Comparison of ENCODE assay signal across 8 cellular contexts in genomic region chr19:49157445-49158224, GRCh38. TPM values are rescaled to one million over a fixed set of nuclear protein-coding genes. Genes with fewer than 3 reads are reported as not detected.
DNase-seq lines count a peak whose midpoint lies in the region; ATAC-seq and TF ChIP-seq lines count a peak whose summit lies in the region.

Gene TRPM4, plus strand, starts transcription at chr19:49157792. Its CDS starts 75 bp downstream, at chr19:49157867.

- no peak within 1 kb of the TSS for H3K27ac ChIP-seq in CD4-positive, alpha-beta memory T cell (ENCODE audit: low read depth, low read length)
- peak within 1 kb of the TSS; percentile 96 for H3K27ac ChIP-seq in right atrium auricular region

- peaks cover 5% of the 10 kb centered on the region for H3K27me3 ChIP-seq in CD4-positive, alpha-beta memory T cell (ENCODE audit: insufficient read depth, low read length)
- no peaks in the 10 kb centered on the region for H3K27me3 ChIP-seq in right atrium auricular region

- no peak within 1 kb of the TSS for H3K27ac Mint-ChIP-seq in CD4-positive, alpha-beta memory T cell

- H3K9me3 ChIP-seq in CD4-positive, alpha-beta memory T cell (ENCODE audit: control insufficient read depth in 1 of 2, low read length in 2 of 2) = no peaks in the 10 kb centered on the region
- H3K9me3 ChIP-seq in right atrium auricular region = no peaks in the 10 kb centered on the region

- in situ Hi-C loops in astrocyte of the cerebellum (cut with HindIII; ENCODE audit: low sequenced_read_pairs) = no loop called here

- peaks cover 0 to 2% (median 0%) of the 10 kb centered on the region in 8 donors for H3K9me3 Mint-ChIP-seq in CD4-positive, alpha-beta memory T cell

- no peaks in the 10 kb centered on the region for H3K36me3 Mint-ChIP-seq in CD4-positive, alpha-beta memory T cell

- H3K4me1 Mint-ChIP-seq in CD4-positive, alpha-beta memory T cell = peaks cover 4 to 31% (median 7%) of the 10 kb centered on the region in 4 donors

- ATAC-seq in GM18517 (IDR thresholded peaks at IDR 0.05; ENCODE audit: unreplicated experiment) (no peak), HG03469 (IDR thresholded peaks at IDR 0.05; ENCODE audit: unreplicated experiment) (no peak)

- no peaks in the 10 kb centered on the region for H3K36me3 ChIP-seq in CD4-positive, alpha-beta memory T cell (ENCODE audit: insufficient read depth, low read length)
- no peaks in the 10 kb centered on the region for H3K36me3 ChIP-seq in right atrium auricular region

- intact Hi-C loops in CD4-positive, alpha-beta memory T cell (cut with micrococcal nuclease) = no loop called here
- intact Hi-C loops in posterior vena cava (cut with DNase I) = no loop called here

- no peak for DNase-seq in CD4-positive, alpha-beta memory T cell
- DNase-seq in Kasumi-1 (lab: John Stamatoyannopoulos, UW) = peak; percentile 63 to 74
- DNase-seq in SHP77 (lab: John Stamatoyannopoulos, UW) = peak; percentile 49 to 78
- no peak for DNase-seq in astrocyte of the cerebellum (ENCODE audit: low read depth)
- peak; percentile 93 for DNase-seq in right atrium auricular region (ENCODE audit: low spot score)
- DNase-seq in posterior vena cava (ENCODE audit: low spot score) = peak; percentile 95

- peaks cover 10% of the 10 kb centered on the region for H3K4me1 ChIP-seq in CD4-positive, alpha-beta memory T cell (ENCODE audit: insufficient read depth, low read length)
- H3K4me1 ChIP-seq in right atrium auricular region = peaks cover 0 to 29% of the 10 kb centered on the region in 2 donors

- CTCF ChIA-PET in CD4-positive, alpha-beta memory T cell (lab: Charles Lee; ENCODE audit: partially characterized antibody) = no interaction called here

- H3K4me3 Mint-ChIP-seq in CD4-positive, alpha-beta memory T cell = peak within 1 kb of the TSS in 7 of 8 donors; percentile 36 to 80 (median 53)

- TF ChIP-seq CTCF in astrocyte of the cerebellum (IDR thresholded peaks at IDR 0.05; ENCODE audit: low read depth, low read length, missing control alignments) = no peak
- TF ChIP-seq CTCF in right atrium auricular region (IDR thresholded peaks at IDR 0.05) = no peak

- POLR2A ChIA-PET in CD4-positive, alpha-beta memory T cell (lab: Charles Lee; ENCODE audit: partially characterized antibody) = no interaction called here

- no peak within 1 kb of the TSS for H3K4me3 ChIP-seq in CD4-positive, alpha-beta memory T cell (ENCODE audit: low read length in 2 of 2)
- peak within 1 kb of the TSS; percentile 76 for H3K4me3 ChIP-seq in astrocyte of the cerebellum (ENCODE audit: low read depth, low read length)
- H3K4me3 ChIP-seq in right atrium auricular region = peak within 1 kb of the TSS; percentile 87 to 97

- H3K27me3 Mint-ChIP-seq in CD4-positive, alpha-beta memory T cell = peaks cover 47 to 59% of the 10 kb centered on the region in 2 donors

RNA-seq across cellular contexts. Expression of gene TRPM4, which starts in this region (rescaled TPM):
- total RNA-seq in CD4-positive, alpha-beta memory T cell = under 1 TPM in 1 of 2 experiments, not detected in 1; 0.41 TPM
- polyA plus RNA-seq in CD4-positive, alpha-beta memory T cell = not detected
- total RNA-seq in right atrium auricular region = 10 to 100 TPM; 20.6 to 22.8 TPM
- 10 to 100 TPM; 20.5 to 36.0 TPM for total RNA-seq in posterior vena cava

Comparison
In these comparisons a context has a peak if more than half of its experiments do, and no peak if none do; other contexts are left out.
1. RNA of gene TRPM4 (total RNA-seq): 20.5 to 36.0 TPM in posterior vena cava and 20.6 to 22.8 TPM in right atrium auricular region; 0.41 TPM in CD4-positive, alpha-beta memory T cell; every median in the first group is over 10 times any median in the second.
2. DNase-seq: peak in Kasumi-1 (2 of 2), SHP77 (2 of 2), right atrium auricular region (single experiment) and posterior vena cava (single experiment); none in CD4-positive, alpha-beta memory T cell (0 of 5) and astrocyte of the cerebellum (single experiment).
3. H3K4me3 ChIP-seq: peak in astrocyte of the cerebellum (single experiment) and right atrium auricular region (2 of 2); none in CD4-positive, alpha-beta memory T cell (0 of 2).